28 cellular contexts compared by ENCODE assay signal in the genomic region with DNA sequence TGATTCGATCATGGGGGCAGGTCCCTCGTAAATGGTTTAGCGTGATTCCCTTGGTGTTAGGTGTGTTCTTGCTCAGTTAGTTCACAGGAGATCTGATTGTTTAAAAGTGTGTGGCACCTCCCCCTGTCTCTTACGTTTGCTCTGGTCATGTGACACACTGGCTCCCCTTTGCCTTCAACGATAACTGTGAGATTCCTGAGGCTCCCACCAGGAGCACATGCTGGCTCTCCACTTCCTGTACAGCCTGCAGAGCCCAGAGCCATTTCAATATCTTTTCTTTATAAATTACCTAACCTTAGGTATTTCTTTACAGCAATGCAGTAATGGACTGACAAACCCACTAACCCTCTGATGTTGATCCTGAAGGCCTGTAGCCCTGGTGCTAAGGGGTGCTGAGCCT.
"Had no signal": no experiment of that assay in that cellular context is flagged by ENCODE, and none has a peak within 500 bp of the region (broad histone marks: within the 10 kb centered on the region; RNA-seq: fewer than 3 reads in every experiment).

No MANE protein-coding gene starts in this region.

- H3K27ac Mint-ChIP-seq: activated CD4-positive, alpha-beta T cell treated with anti-CD3 and anti-CD28 coated beads for 36 hours; activated CD4-positive, alpha-beta T cell treated with anti-CD3 and anti-CD28 coated beads, Interleukin-2, amount 10 ng/mL, durations not matched to agents 7 days and 5 days; activated CD8-positive, alpha-beta memory T cell treated with anti-CD3 and anti-CD28 coated beads, Interleukin-2, amount 10 ng/mL, durations not matched to agents 7 days and 5 days; activated naive CD4-positive, alpha-beta T cell treated with anti-CD3 and anti-CD28 coated beads, Interleukin-2, amount 10 ng/mL, durations not matched to agents 7 days and 5 days; activated naive CD8-positive, alpha-beta T cell; activated naive CD8-positive, alpha-beta T cell treated with anti-CD3 and anti-CD28 coated beads, Interleukin-2, amount 50 U/mL, for 24 hours; T-helper 2 cell treated with Interferon-gamma antibody and Interleukin-4, amounts not matched to agents 5 μg/mL and 100 μg/mL, for 36 hours had no signal

- H3K9me3 ChIP-seq: SJCRH30 had no signal

- H3K9me3 Mint-ChIP-seq: activated CD4-positive, alpha-beta T cell treated with anti-CD3 and anti-CD28 coated beads, Interleukin-2, amount 10 ng/mL, durations not matched to agents 7 days and 5 days; activated naive CD4-positive, alpha-beta T cell treated with anti-CD3 and anti-CD28 coated beads, Interleukin-2, amount 10 ng/mL, durations not matched to agents 7 days and 5 days; activated naive CD8-positive, alpha-beta T cell treated with anti-CD3 and anti-CD28 coated beads, Interleukin-2, amount 50 U/mL, for 24 hours; T-helper 2 cell treated with Interferon-gamma antibody and Interleukin-4, amounts not matched to agents 5 μg/mL and 100 μg/mL, for 36 hours had no signal

- H3K36me3 Mint-ChIP-seq: activated CD8-positive, alpha-beta memory T cell treated with anti-CD3 and anti-CD28 coated beads, Interleukin-2, amount 10 ng/mL, durations not matched to agents 7 days and 5 days; activated naive CD4-positive, alpha-beta T cell treated with anti-CD3 and anti-CD28 coated beads, Interleukin-2, amount 10 ng/mL, durations not matched to agents 7 days and 5 days; activated naive CD8-positive, alpha-beta T cell had no signal

- FAIRE-seq: TTC549 had no signal

- H3K27ac ChIP-seq: brain microvascular endothelial cell, SJCRH30, SK-N-MC had no signal

- H3K4me3 ChIP-seq: SJCRH30, SK-N-MC had no signal

- H3K4me1 Mint-ChIP-seq: activated CD4-positive, alpha-beta T cell treated with anti-CD3 and anti-CD28 coated beads for 36 hours; activated CD8-positive, alpha-beta memory T cell treated with anti-CD3 and anti-CD28 coated beads, Interleukin-2, amount 10 ng/mL, durations not matched to agents 7 days and 5 days; activated naive CD4-positive, alpha-beta T cell treated with anti-CD3 and anti-CD28 coated beads, Interleukin-2, amount 10 ng/mL, durations not matched to agents 7 days and 5 days; activated naive CD8-positive, alpha-beta T cell treated with anti-CD3 and anti-CD28 coated beads, Interleukin-2, amount 50 U/mL, for 24 hours had no signal

- H3K36me3 ChIP-seq: brain microvascular endothelial cell, SJCRH30 had no signal

- ATAC-seq: activated CD4-positive, alpha-beta T cell treated with anti-CD3 and anti-CD28 coated beads for 36 hours; activated CD4-positive, CD25-positive, alpha-beta regulatory T cell treated with anti-CD3 and anti-CD28 coated beads, Interleukin-2, amount 50 U/mL, for 24 hours; activated CD8-positive, alpha-beta memory T cell treated with anti-CD3 and anti-CD28 coated beads, Interleukin-2, amount 10 ng/mL, durations not matched to agents 7 days and 5 days; activated naive CD8-positive, alpha-beta T cell treated with anti-CD3 and anti-CD28 coated beads, Interleukin-2, amount 50 U/mL, for 24 hours; Panc1 had no signal

- H3K4me1 ChIP-seq: SJCRH30 had no signal

- H3K4me3 Mint-ChIP-seq: activated CD4-positive, alpha-beta T cell treated with anti-CD3 and anti-CD28 coated beads for 36 hours; activated CD4-positive, alpha-beta T cell treated with anti-CD3 and anti-CD28 coated beads, Interleukin-2, amount 10 ng/mL, durations not matched to agents 7 days and 5 days; activated CD8-positive, alpha-beta memory T cell treated with anti-CD3 and anti-CD28 coated beads, Interleukin-2, amount 10 ng/mL, durations not matched to agents 7 days and 5 days; activated naive CD4-positive, alpha-beta T cell treated with anti-CD3 and anti-CD28 coated beads, Interleukin-2, amount 10 ng/mL, durations not matched to agents 7 days and 5 days; activated naive CD8-positive, alpha-beta T cell; activated naive CD8-positive, alpha-beta T cell treated with anti-CD3 and anti-CD28 coated beads, Interleukin-2, amount 50 U/mL, for 24 hours; T-helper 2 cell treated with Interferon-gamma antibody and Interleukin-4, amounts not matched to agents 5 μg/mL and 100 μg/mL, for 36 hours had no signal

- DNase-seq: activated CD4-positive, alpha-beta T cell treated with anti-CD3 and anti-CD28 coated beads for 36 hours; activated CD4-positive, alpha-beta T cell treated with anti-CD3 and anti-CD28 coated beads, Interleukin-2, amount 10 ng/mL, durations not matched to agents 7 days and 5 days; activated CD4-positive, alpha-beta T cell treated with anti-CD3 and anti-CD28 coated beads, Interleukin-2, amount 50 U/mL, for 48 hours; activated CD8-positive, alpha-beta memory T cell treated with anti-CD3 and anti-CD28 coated beads for 24 hours; activated CD8-positive, alpha-beta memory T cell treated with anti-CD3 and anti-CD28 coated beads, Interleukin-2, amount 10 ng/mL, durations not matched to agents 7 days and 5 days; activated CD8-positive, alpha-beta memory T cell treated with anti-CD3 and anti-CD28 coated beads, Interleukin-2, amount 50 U/mL, for 48 hours; activated effector memory CD4-positive, alpha-beta T cell treated with Interleukin-2 at 50 U/mL for 16 hours; activated naive CD4-positive, alpha-beta T cell treated with anti-CD3 and anti-CD28 coated beads, Interleukin-2, amount 10 ng/mL, durations not matched to agents 7 days and 5 days; activated naive CD8-positive, alpha-beta T cell treated with anti-CD3 and anti-CD28 coated beads, Interleukin-2, amount 50 U/mL, for 24 hours; activated T-cell treated with anti-CD3 and anti-CD28 coated beads, Interleukin-2, amount 50 U/mL, for 48 hours; aorta; brain microvascular endothelial cell; Karpas-422; KBM-7; NCI-H1105; NCI-H1417 treated with DMSO at 0.1 percent for 48 hours; NCI-H1694; NCI-H1930; NCI-H345; NCI-H524 treated with DMSO at 0.1 percent for 48 hours; SHP77; SJCRH30 had no signal

- H3K27me3 ChIP-seq: brain microvascular endothelial cell, SJCRH30 had no signal
